In the genomic region with DNA sequence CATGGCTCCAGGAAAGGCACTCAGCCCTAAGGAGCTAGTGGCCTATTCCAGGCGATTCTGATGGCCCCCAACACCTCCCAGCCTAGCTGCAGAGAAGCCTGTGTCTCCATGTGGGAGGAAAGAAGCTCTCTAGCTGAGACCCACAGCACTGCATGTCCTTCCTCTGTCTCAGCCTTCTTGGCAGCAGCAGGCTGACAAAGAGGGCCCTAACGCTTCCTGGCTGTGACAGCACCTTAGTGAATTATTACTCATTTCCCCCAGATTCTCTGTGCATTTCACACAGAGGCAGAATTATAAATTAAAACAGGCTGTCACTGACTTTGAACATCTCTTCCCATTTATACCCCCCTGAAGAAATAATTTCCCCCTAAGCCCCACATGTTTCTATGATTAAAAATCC, we compare ENCODE assay signal across 14 cellular contexts.
A peak's percentile ranks its signal among the peaks of the same experiment; 100 is the strongest.
DNase-seq lines count a peak whose midpoint lies in the region; ATAC-seq, FAIRE-seq and TF ChIP-seq lines count a peak whose summit lies in the region.
"Had no signal": no experiment of that assay in that cellular context is flagged by ENCODE, and none has a peak within 500 bp of the region (broad histone marks: within the 10 kb centered on the region; RNA-seq: fewer than 3 reads in every experiment).

No MANE protein-coding gene starts in this region.

- no peaks in the 10 kb centered on the region for H3K79me2 ChIP-seq in keratinocyte (ENCODE audit: control insufficient read depth, insufficient read depth, low read length)

- H3K36me3 ChIP-seq in keratinocyte (ENCODE audit: control insufficient read depth in 2 of 2, extremely low read depth in 1 of 2, insufficient read depth in 2 of 2, low read length in 2 of 2), result no peaks in the 10 kb centered on the region
- H3K36me3 ChIP-seq in gastrocnemius medialis, result no peaks in the 10 kb centered on the region

- peak; percentile 56 to 64 for ATAC-seq in activated T-cell treated with anti-CD3 and anti-CD28 coated beads, Interleukin-2, amount 50 U/mL, for 4 hours
- no peak for ATAC-seq in gastrocnemius medialis
- ATAC-seq in HG03280 (IDR thresholded peaks at IDR 0.05; ENCODE audit: unreplicated experiment), result no peak
- no peak for ATAC-seq in HG03432 (IDR thresholded peaks at IDR 0.05; ENCODE audit: unreplicated experiment)
- ATAC-seq: naive thymus-derived CD8-positive, alpha-beta T cell had no signal

- H3K9me1 ChIP-seq in keratinocyte (ENCODE audit: control insufficient read depth, extremely low read depth, insufficient read depth, low read length), result peaks cover 4% of the 10 kb centered on the region

- peaks cover 8% of the 10 kb centered on the region for H3K4me1 Mint-ChIP-seq in activated T-cell treated with anti-CD3 and anti-CD28 coated beads, Interleukin-2, amount 50 U/mL, for 4 hours (ENCODE audit: low read depth)

- H3K27me3 ChIP-seq in keratinocyte (ENCODE audit: control insufficient read depth, extremely low read depth, insufficient read depth, low read length) (peaks cover 2% of the 10 kb centered on the region), gastrocnemius medialis (peaks cover 0 to 4% (median 0%) of the 10 kb centered on the region in 3 donors)

- H3K36me3 Mint-ChIP-seq in activated T-cell treated with anti-CD3 and anti-CD28 coated beads, Interleukin-2, amount 50 U/mL, for 4 hours (ENCODE audit: insufficient read depth), result no peaks in the 10 kb centered on the region
- H3K36me3 Mint-ChIP-seq: activated naive CD4-positive, alpha-beta T cell treated with anti-CD3 and anti-CD28 coated beads, Interleukin-2, amount 50 U/mL, for 24 hours had no signal

- H3K4me1 ChIP-seq in keratinocyte (ENCODE audit: control insufficient read depth, extremely low read depth, insufficient read depth, low read length) (peaks cover 15% of the 10 kb centered on the region), gastrocnemius medialis (no peaks in the 10 kb centered on the region)

- H2AFZ ChIP-seq in keratinocyte (ENCODE audit: control insufficient read depth, low read length), result peak overlapping the region; percentile 72

- intact Hi-C loops in gastrocnemius medialis (cut with DNase I; ENCODE audit: low total_unique reads), result no loop called here

- no peak overlapping the region for H3K4me2 ChIP-seq in keratinocyte (ENCODE audit: control insufficient read depth, extremely low read depth, insufficient read depth, low read depth, low read length)

- DNase-seq in ELR (ENCODE audit: low read depth), result peak; percentile 60
- DNase-seq in HS-5 (ENCODE audit: low read depth), result peak; percentile 41
- no peak for DNase-seq in activated T-cell treated with anti-CD3 and anti-CD28 coated beads, Interleukin-2, amount 50 U/mL, for 4 hours
- no peak for DNase-seq in keratinocyte (ENCODE audit: low read depth, low spot score)
- no peak for DNase-seq in gastrocnemius medialis
- no peak for DNase-seq in putamen (ENCODE audit: low spot score)
- DNase-seq: activated CD4-positive, CD25-positive, alpha-beta regulatory T cell treated with anti-CD3 and anti-CD28 coated beads, Interleukin-2, amount 50 U/mL, for 72 hours; H7; naive thymus-derived CD8-positive, alpha-beta T cell; NCI-H1694; trophoblast cell had no signal

- H3K4me3 ChIP-seq in keratinocyte (ENCODE audit: control insufficient read depth in 2 of 3, extremely low read depth in 1 of 3, insufficient read depth in 2 of 3, low read depth in 1 of 3, low read length in 3 of 3) (no peak overlapping the region), gastrocnemius medialis (no peak overlapping the region)

- H3K4me3 Mint-ChIP-seq in activated T-cell treated with anti-CD3 and anti-CD28 coated beads, Interleukin-2, amount 50 U/mL, for 4 hours, result no peak overlapping the region
- H3K4me3 Mint-ChIP-seq: activated naive CD4-positive, alpha-beta T cell treated with anti-CD3 and anti-CD28 coated beads, Interleukin-2, amount 50 U/mL, for 24 hours; naive thymus-derived CD8-positive, alpha-beta T cell had no signal

- no peak for TF ChIP-seq CTCF in keratinocyte (optimal IDR thresholded peaks at IDR 0.05 in 1 of 3, IDR thresholded peaks at IDR 0.05 in 1 of 3, conservative IDR thresholded peaks at IDR 0.05 in 1 of 3; ENCODE audit: extremely low read depth in 1 of 3, insufficient read depth in 2 of 3, low read length in 3 of 3)
- no peak for TF ChIP-seq CTCF in gastrocnemius medialis (IDR thresholded peaks at IDR 0.05 in 4 of 5, conservative IDR thresholded peaks at IDR 0.05 in 1 of 5)

- H3K9ac ChIP-seq in keratinocyte (ENCODE audit: control insufficient read depth, extremely low read depth, insufficient read depth, low read length), result no peak overlapping the region

- FAIRE-seq in keratinocyte (lab: Jason Lieb, UNC), result peak; percentile 67

- H4K20me1 ChIP-seq in keratinocyte (ENCODE audit: control insufficient read depth, extremely low read depth, insufficient read depth, low read length), result no peaks in the 10 kb centered on the region

- TF ChIP-seq POLR2A in gastrocnemius medialis (IDR thresholded peaks at IDR 0.05), result no peak

- H3K27ac ChIP-seq in keratinocyte (ENCODE audit: control insufficient read depth, insufficient read depth, low read length) (no peak overlapping the region), gastrocnemius medialis (no peak overlapping the region)

- dilution Hi-C loops in keratinocyte (cut with MboI; ENCODE audit: extremely low pct_ligation_motif_present, low sequenced_read_pairs), result no loop called here

- H3K27me3 Mint-ChIP-seq in activated T-cell treated with anti-CD3 and anti-CD28 coated beads, Interleukin-2, amount 50 U/mL, for 4 hours (ENCODE audit: low read depth), result peaks cover 19% of the 10 kb centered on the region

- H3K9me3 Mint-ChIP-seq in activated T-cell treated with anti-CD3 and anti-CD28 coated beads, Interleukin-2, amount 50 U/mL, for 4 hours, result peaks cover 3% of the 10 kb centered on the region
- H3K9me3 Mint-ChIP-seq: activated naive CD4-positive, alpha-beta T cell treated with anti-CD3 and anti-CD28 coated beads, Interleukin-2, amount 50 U/mL, for 24 hours had no signal

- in situ Hi-C loops in gastrocnemius medialis (cut with MboI; ENCODE audit: low sequenced_read_pairs in 4 of 4), result no loop called here

- no peaks in the 10 kb centered on the region for H3K9me3 ChIP-seq in keratinocyte (ENCODE audit: control insufficient read depth, low read depth, low read length)
- no peaks in the 10 kb centered on the region for H3K9me3 ChIP-seq in gastrocnemius medialis

Comparison
In these comparisons a context has a peak if more than half of its experiments do, and no peak if none do; other contexts are left out.
1. DNase-seq: peak in ELR (single experiment) and HS-5 (single experiment); none in activated T-cell treated with anti-CD3 and anti-CD28 coated beads, Interleukin-2, amount 50 U/mL, for 4 hours (single experiment), keratinocyte (single experiment), gastrocnemius medialis (0 of 2) and putamen (single experiment).
2. ATAC-seq: peak in activated T-cell treated with anti-CD3 and anti-CD28 coated beads, Interleukin-2, amount 50 U/mL, for 4 hours (2 of 2); none in gastrocnemius medialis (0 of 2), HG03280 (single experiment) and HG03432 (single experiment).